24 cellular contexts compared by ENCODE assay signal in the genomic region with DNA sequence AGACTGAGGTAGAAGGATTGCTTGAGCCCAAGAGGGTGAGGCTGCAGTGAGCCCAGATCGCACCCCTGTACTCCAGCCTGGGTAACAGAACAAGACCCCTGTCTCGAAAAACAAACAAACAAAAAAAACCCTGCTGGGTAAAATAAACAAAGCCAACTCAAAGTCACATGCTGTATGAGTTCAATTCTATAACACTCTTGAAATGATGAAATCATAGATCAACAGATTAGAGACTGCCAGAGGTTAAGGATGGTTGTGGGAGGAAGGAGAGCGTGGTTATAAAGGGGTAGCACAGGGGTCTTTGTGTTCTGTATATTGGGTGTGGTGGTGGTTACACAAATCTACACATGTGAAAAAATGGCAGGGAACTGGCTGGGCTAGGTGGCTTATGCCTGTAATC.
"Had no signal": no experiment of that assay in that cellular context is flagged by ENCODE, and none has a peak within 500 bp of the region (broad histone marks: within the 10 kb centered on the region; RNA-seq: fewer than 3 reads in every experiment).

No MANE protein-coding gene starts in this region.

- H3K9me3 ChIP-seq: right lobe of liver, thyroid gland, vagina had no signal

- H3K27me3 ChIP-seq: ovary, right lobe of liver, thyroid gland, tibial nerve, upper lobe of left lung, vagina had no signal

- H3K36me3 ChIP-seq: neural progenitor cell, ovary, right lobe of liver, sigmoid colon, stomach, thoracic aorta, thyroid gland, upper lobe of left lung, vagina had no signal

- H3K4me1 ChIP-seq: parathyroid adenoma, psoas muscle, right lobe of liver, sigmoid colon, stomach, thyroid gland, tibial nerve, upper lobe of left lung, vagina had no signal

- ATAC-seq: psoas muscle; right cardiac atrium; right lobe of liver; stimulated activated effector memory CD8-positive, alpha-beta T cell treated with anti-CD3 and anti-CD28 coated beads, Interleukin-12 subunit alpha, Interleukin-12 subunit beta, amount 100 ng/mL, for 72 hours; stimulated activated naive B cell treated with anti-CD40 and anti-IgM and Interleukin-4, amounts not matched to agents 10 μg/mL and 1 μg/mL and 100 μg/mL, for 72 hours had no signal

- H3K27ac ChIP-seq: neural progenitor cell, ovary, parathyroid adenoma, psoas muscle, right lobe of liver, sigmoid colon, stomach, thoracic aorta, thyroid gland, tibial nerve, upper lobe of left lung, vagina had no signal

- DNase-seq: occipital lobe; ovary; posterior cingulate gyrus; psoas muscle; right cardiac atrium; right lobe of liver; sigmoid colon; small intestine; stimulated activated CD4-positive, alpha-beta T cell treated with anti-CD3 and anti-CD28 coated beads, Interleukin-15, amount 100 ng/mL, for 24 hours; stimulated activated CD4-positive, alpha-beta T cell treated with anti-CD3 and anti-CD28 coated beads, Interleukin-2, amount 100 ng/mL, for 24 hours; stimulated activated CD4-positive, alpha-beta T cell treated with anti-CD3 and anti-CD28 coated beads, Interleukin-2, amount 100 ng/mL, for 48 hours; stimulated activated CD4-positive, alpha-beta T cell treated with anti-CD3 and anti-CD28 coated beads, Interleukin-4, amount 100 ng/mL, for 24 hours; stimulated activated naive B cell treated with anti-CD40 and anti-IgM and Interleukin-4, amounts not matched to agents 10 μg/mL and 1 μg/mL and 100 μg/mL, for 72 hours; stimulated activated naive CD4-positive, alpha-beta T cell treated with Interleukin-2 at 50 U/mL for 16 hours; stomach; thyroid gland; trophoblast cell; upper lobe of left lung had no signal

- H3K4me3 ChIP-seq: neural progenitor cell, ovary, psoas muscle, right lobe of liver, sigmoid colon, stomach, thoracic aorta, thyroid gland, tibial nerve, upper lobe of left lung, vagina had no signal
